In the genomic region with DNA sequence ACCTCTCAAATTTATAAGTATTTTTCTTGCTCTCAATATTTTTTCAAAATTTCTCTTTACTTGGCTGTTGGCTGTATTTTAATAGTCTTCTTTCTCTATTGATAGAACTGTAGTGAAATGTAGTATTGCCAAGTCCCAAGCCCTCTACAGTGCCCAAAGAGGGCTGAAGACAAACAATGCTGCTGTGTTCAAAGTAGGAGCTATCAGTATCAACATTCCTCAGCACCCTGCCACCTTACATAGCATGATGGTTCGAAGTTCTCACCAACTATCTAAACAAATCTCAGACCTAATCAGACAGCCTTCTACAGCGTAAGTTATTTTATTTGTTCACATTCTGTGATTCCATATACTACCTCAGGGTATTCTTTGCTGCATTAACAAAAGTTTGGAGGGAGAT, we compare ENCODE assay signal across 33 cellular contexts.
"Had no signal": no experiment of that assay in that cellular context is flagged by ENCODE, and none has a peak within 500 bp of the region (broad histone marks: within the 10 kb centered on the region; RNA-seq: fewer than 3 reads in every experiment).

No MANE protein-coding gene starts in this region.

- H3K4me3 ChIP-seq: adrenal gland, ascending aorta, body of pancreas, breast epithelium, cardiac muscle cell had no signal

- H3K27ac ChIP-seq: adrenal gland, ascending aorta, body of pancreas, brain microvascular endothelial cell, breast epithelium, cardiac muscle cell had no signal

- H3K36me3 ChIP-seq: adrenal gland, breast epithelium had no signal

- H3K9me3 ChIP-seq: adrenal gland, ascending aorta, body of pancreas, breast epithelium had no signal

- ATAC-seq: activated naive CD4-positive, alpha-beta T cell treated with anti-CD3 and anti-CD28 coated beads, Interleukin-2, amount 50 U/mL, for 72 hours; activated naive CD8-positive, alpha-beta T cell treated with anti-CD3 and anti-CD28 coated beads, Interleukin-2, amount 50 U/mL, for 24 hours; activated T-cell treated with anti-CD3 and anti-CD28 coated beads, Interleukin-2, amount 50 U/mL, for 4 hours; activated T-cell treated with anti-CD3 and anti-CD28 coated beads, Interleukin-2, amount 50 U/mL, for 72 hours; activated T-helper 17 cell treated with anti-CD3 and anti-CD28 coated beads, Interleukin-2, amount 50 U/mL, for 72 hours; body of pancreas had no signal

- H3K27me3 ChIP-seq: adrenal gland, ascending aorta, body of pancreas, brain microvascular endothelial cell, breast epithelium, cardiac muscle cell had no signal

- FAIRE-seq: astrocyte, bronchial epithelial cell had no signal

- H3K4me1 ChIP-seq: adrenal gland, ascending aorta, body of pancreas, breast epithelium had no signal

- DNase-seq: activated effector memory CD4-positive, alpha-beta T cell treated with anti-CD3 and anti-CD28 coated beads, Interleukin-2, amount 50 U/mL, for 16 hours; activated effector memory CD4-positive, alpha-beta T cell treated with Interleukin-2 at 50 U/mL for 16 hours; activated gamma-delta T cell; activated gamma-delta T cell treated with Interleukin-2 at 50 U/mL for 16 hours; activated naive CD4-positive, alpha-beta T cell; activated naive CD4-positive, alpha-beta T cell treated with anti-CD3 and anti-CD28 coated beads for 36 hours; activated naive CD4-positive, alpha-beta T cell treated with anti-CD3 and anti-CD28 coated beads, Interleukin-2, amount 10 ng/mL, durations not matched to agents 7 days and 5 days; activated naive CD4-positive, alpha-beta T cell treated with anti-CD3 and anti-CD28 coated beads, Interleukin-2, amount 50 U/mL, for 16 hours; activated naive CD4-positive, alpha-beta T cell treated with Interleukin-2 at 50 U/mL for 16 hours; activated naive CD8-positive, alpha-beta T cell treated with anti-CD3 and anti-CD28 coated beads for 36 hours; activated naive CD8-positive, alpha-beta T cell treated with anti-CD3 and anti-CD28 coated beads, Interleukin-2, amount 10 ng/mL, durations not matched to agents 7 days and 5 days; activated naive CD8-positive, alpha-beta T cell treated with anti-CD3 and anti-CD28 coated beads, Interleukin-2, amount 50 U/mL, for 24 hours; activated T-cell treated with anti-CD3 and anti-CD28 coated beads, Interleukin-2, amount 50 U/mL, for 24 hours; activated T-cell treated with anti-CD3 and anti-CD28 coated beads, Interleukin-2, amount 50 U/mL, for 4 hours; activated T-cell treated with anti-CD3 and anti-CD28 coated beads, Interleukin-2, amount 50 U/mL, for 48 hours; activated T-cell treated with anti-CD3 and anti-CD28 coated beads, Interleukin-2, amount 50 U/mL, for 72 hours; adrenal gland; amniotic stem cell; amygdala; anterior cingulate cortex; aorta; body of pancreas; brain microvascular endothelial cell; caudate nucleus; central memory CD4-positive, alpha-beta T cell; cerebellar nuclear complex had no signal
